Comparison of ENCODE assay signal across 9 cellular contexts in genomic region chrX:68196939-68197791, GRCh38.
A peak's percentile ranks its signal among the peaks of the same experiment; 100 is the strongest.
DNase-seq lines count a peak whose midpoint lies in the region; ATAC-seq and TF ChIP-seq lines count a peak whose summit lies in the region.
"Had no signal": no experiment of that assay in that cellular context is flagged by ENCODE, and none has a peak within 500 bp of the region (broad histone marks: within the 10 kb centered on the region; RNA-seq: fewer than 3 reads in every experiment).

No MANE protein-coding gene starts in this region.

- peak; percentile 61 for TF ChIP-seq CTCF in astrocyte of the spinal cord (IDR thresholded peaks at IDR 0.05; ENCODE audit: low read depth, low read length)

- H3K4me3 ChIP-seq in astrocyte of the spinal cord (ENCODE audit: low read depth, low read length), result no peak overlapping the region
- H3K4me3 ChIP-seq: skin epidermis had no signal

- no peak for TF ChIP-seq POLR2A in GM18505 (IDR thresholded peaks at IDR 0.05; ENCODE audit: borderline replicate concordance, extremely low read depth, insufficient read depth, insufficient read length)

- ATAC-seq in GM18505 (IDR thresholded peaks at IDR 0.05; ENCODE audit: unreplicated experiment) (peak; percentile 70), HG02981 (IDR thresholded peaks at IDR 0.05; ENCODE audit: unreplicated experiment) (peak; percentile 61)

- in situ Hi-C loops in astrocyte of the spinal cord (cut with HindIII; ENCODE audit: low sequenced_read_pairs), result no loop called here

- DNase-seq in COLO668 (lab: John Stamatoyannopoulos, UW; ENCODE audit: unreplicated experiment), result peak; percentile 29
- peak; percentile 22 to 76 for DNase-seq in NCI-H526 (lab: John Stamatoyannopoulos, UW)
- peak; percentile 54 for DNase-seq in astrocyte of the spinal cord (ENCODE audit: low read depth, low spot score)
- DNase-seq in iPS-NIHi7 (ENCODE audit: extremely low spot score), result peak; percentile 77
- DNase-seq in stimulated activated CD8-positive, alpha-beta memory T cell treated with anti-CD3 and anti-CD28 coated beads, Interleukin-4, amount 100 ng/mL, for 48 hours, result peak; percentile 25
- DNase-seq in activated T-cell treated with anti-CD3 and anti-CD28 coated beads for 4 hours, result no peak
